In the genomic region with DNA sequence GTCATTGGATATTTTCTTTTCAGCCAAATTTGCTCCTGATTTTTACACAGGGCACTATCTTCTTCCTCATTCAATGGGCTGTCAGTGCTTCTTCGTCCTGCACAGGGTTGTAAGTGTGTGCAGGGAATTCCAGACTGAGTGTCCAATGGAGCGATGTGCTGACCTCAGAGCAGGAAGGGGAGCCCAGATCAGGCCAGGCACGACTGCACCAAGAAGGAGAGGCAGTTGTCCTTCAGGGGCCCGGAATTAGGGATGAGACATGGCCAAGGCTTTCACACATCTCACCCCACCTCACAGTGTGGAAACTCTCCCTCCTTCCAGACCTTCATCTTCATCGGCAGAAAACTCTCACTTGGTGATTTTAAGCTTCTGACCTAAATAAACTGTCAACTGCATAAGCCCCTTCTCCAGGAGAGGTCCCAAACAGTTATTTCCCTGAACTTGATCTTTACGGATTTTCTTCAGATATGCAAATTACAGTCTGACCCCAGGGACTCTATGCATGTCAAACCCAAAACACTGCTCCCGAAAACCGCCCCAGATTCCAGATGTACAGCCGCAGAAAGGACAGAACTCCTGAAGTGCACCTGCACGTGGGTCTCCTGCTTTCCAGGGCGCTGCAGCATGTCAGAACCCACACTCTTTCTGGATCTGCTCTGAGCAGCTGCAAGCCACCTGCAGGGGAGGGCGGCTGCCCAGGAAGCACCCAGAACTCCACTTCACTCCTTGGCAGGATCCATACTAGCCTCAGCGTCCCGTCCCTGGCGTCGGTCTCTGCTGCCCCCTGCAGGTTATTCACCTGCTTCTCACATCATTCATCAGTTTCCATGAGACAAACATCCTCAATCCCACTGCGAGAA, we compare ENCODE assay signal across 8 cellular contexts. TPM values are rescaled to one million over a fixed set of nuclear protein-coding genes. Genes with fewer than 3 reads are reported as not detected.
A peak's percentile ranks its signal among the peaks of the same experiment; 100 is the strongest.
DNase-seq lines count a peak whose midpoint lies in the region; ATAC-seq and TF ChIP-seq lines count a peak whose summit lies in the region.

No MANE protein-coding gene starts in this region.

- H3K9me3 ChIP-seq in OCI-LY3 (ENCODE audit: insufficient read depth, low read length) (no peaks in the 10 kb centered on the region), mucosa of stomach (ENCODE audit: control insufficient read depth, low read length) (no peaks in the 10 kb centered on the region)

- H3K27me3 ChIP-seq in OCI-LY3 (ENCODE audit: low read depth, low read length) (no peaks in the 10 kb centered on the region), mucosa of stomach (ENCODE audit: control insufficient read depth, insufficient read depth, low read length) (no peaks in the 10 kb centered on the region)

- peak; percentile 51 for ATAC-seq in GM18909 (IDR thresholded peaks at IDR 0.05; ENCODE audit: poor library complexity, unreplicated experiment)

- H3K9ac ChIP-seq in OCI-LY3 (ENCODE audit: low read length): peak overlapping the region; percentile 3; the same call in 1 of the 2 replicates
- H3K9ac ChIP-seq in mucosa of stomach (ENCODE audit: low read length): no peak overlapping the region

- TF ChIP-seq CTCF in OCI-LY3 (IDR thresholded peaks at IDR 0.05; ENCODE audit: low read depth, low read length): peak; percentile 96
- TF ChIP-seq CTCF in epithelial cell of proximal tubule (conservative IDR thresholded peaks at IDR 0.05; ENCODE audit: low read depth, low read length): peak; percentile 87

- H3K36me3 ChIP-seq in OCI-LY3 (replicated peaks; ENCODE audit: low read depth, low read length) (peaks cover 19% of the 10 kb centered on the region), mucosa of stomach (ENCODE audit: control insufficient read depth, insufficient read depth, low read length) (peaks cover 3% of the 10 kb centered on the region)

- peaks cover 6% of the 10 kb centered on the region; the same call in 1 of the 2 replicates for H4K20me1 ChIP-seq in OCI-LY3 (ENCODE audit: insufficient read depth, low read length)

- no peaks in the 10 kb centered on the region; the same call in 1 of the 2 replicates for H3K79me2 ChIP-seq in OCI-LY3 (ENCODE audit: low read length)

- no peak overlapping the region for H2AFZ ChIP-seq in OCI-LY3 (ENCODE audit: low read depth, low read length)

- peak overlapping the region; percentile 93 for H3K4me2 ChIP-seq in OCI-LY3 (ENCODE audit: low read length)

- H3K4me3 ChIP-seq in OCI-LY3 (ENCODE audit: low read length) (peak overlapping the region; percentile 78), epithelial cell of proximal tubule (ENCODE audit: low read depth, low read length) (peak overlapping the region; percentile 81), mucosa of stomach (ENCODE audit: low read length) (peak overlapping the region; percentile 92)

- H3K4me1 ChIP-seq in OCI-LY3 (ENCODE audit: low read length) (peaks cover 8% of the 10 kb centered on the region), mucosa of stomach (ENCODE audit: control insufficient read depth, insufficient read depth, low read length) (peaks cover 16% of the 10 kb centered on the region)

- peak; percentile 87 for DNase-seq in AG08396 (ENCODE audit: low spot score)
- DNase-seq in HuH-7 (ENCODE audit: low spot score): peak; percentile 66
- peak; percentile 81 for DNase-seq in activated T-cell treated with anti-CD3 and anti-CD28 coated beads for 4 hours
- no peak for DNase-seq in epithelial cell of proximal tubule (ENCODE audit: low read depth)
- DNase-seq in stimulated activated CD8-positive, alpha-beta memory T cell treated with anti-CD3 and anti-CD28 coated beads, Interleukin-4, amount 100 ng/mL, for 1 hour (ENCODE audit: low read depth in 2 of 2, low spot score in 1 of 2): peak; percentile 69 to 75

- no peak overlapping the region for H3K27ac ChIP-seq in OCI-LY3 (ENCODE audit: low read length)

RNA-seq across cellular contexts. Expression of a gene that starts 0.6 kb away (rescaled TPM):
- 2.2 and 2.3 TPM in 2 replicates for total RNA-seq in epithelial cell of proximal tubule

RNA-seq across cellular contexts. Expression of a gene that starts 15.8 kb away (rescaled TPM):
- total RNA-seq in epithelial cell of proximal tubule: 3.1 and 4.6 TPM in 2 replicates

RNA-seq across cellular contexts. Expression of a gene that starts 22.1 kb away (rescaled TPM):
- total RNA-seq in epithelial cell of proximal tubule: 1.4 and 1.8 TPM in 2 replicates
